In genomic region chr15:42581272-42581730, GRCh38 we compare ENCODE assay signal across 8 cellular contexts. TPM values are rescaled to one million over a fixed set of nuclear protein-coding genes. Genes with fewer than 3 reads are reported as not detected.
DNase-seq lines count a peak whose midpoint lies in the region; ATAC-seq and TF ChIP-seq lines count a peak whose summit lies in the region.

No MANE protein-coding gene starts in this region.

- TF ChIP-seq POLR2A in adrenal gland (IDR thresholded peaks at IDR 0.05), result peak in 1 of 2 donors; percentile 69
- peak; percentile 43 for TF ChIP-seq POLR2A in transverse colon (IDR thresholded peaks at IDR 0.05)

- no peaks in the 10 kb centered on the region for H3K9me2 ChIP-seq in MM.1S (replicated peaks; ENCODE audit: insufficient read depth, low read length)

- DNase-seq in DMS79 treated with DMSO at 0.1 percent for 48 hours (lab: John Stamatoyannopoulos, UW) (peak; percentile 44), MM.1S (peak; percentile 81), T follicular helper cell (ENCODE audit: low read depth) (peak; percentile 67), adrenal gland (peak; percentile 67 to 90 (median 86)), left ventricle myocardium inferior (peak; percentile 92), posterior vena cava (ENCODE audit: low spot score) (peak; percentile 96), transverse colon (peak; percentile 88)

- peak overlapping the region; percentile 16; the same call in 1 of the 2 replicates for H3K27ac ChIP-seq in MM.1S (ENCODE audit: low read length)
- H3K27ac ChIP-seq in adrenal gland, result peak overlapping the region in 3 of 5 donors; percentile 30 to 74 (median 66)
- peak overlapping the region; percentile 84 for H3K27ac ChIP-seq in left ventricle myocardium inferior (replicated peaks)
- peak overlapping the region; percentile 71 to 81 (median 76) for H3K27ac ChIP-seq in transverse colon

- H3K4me2 ChIP-seq in MM.1S (ENCODE audit: low read depth, low read length), result peak overlapping the region; percentile 85

- H3K36me3 ChIP-seq in MM.1S (replicated peaks; ENCODE audit: insufficient read depth, low read length) (no peaks in the 10 kb centered on the region; the same call in 1 of the 2 replicates), adrenal gland (replicated peaks in 1 of 2) (no peaks in the 10 kb centered on the region), left ventricle myocardium inferior (peaks cover 7% of the 10 kb centered on the region), transverse colon (no peaks in the 10 kb centered on the region)

- peak; percentile 81 for ATAC-seq in GM21786 (IDR thresholded peaks at IDR 0.05; ENCODE audit: unreplicated experiment)

- no peak for TF ChIP-seq EP300 in transverse colon (IDR thresholded peaks at IDR 0.05; ENCODE audit: low read depth)

- peaks cover 92% of the 10 kb centered on the region for H3K79me2 ChIP-seq in MM.1S (ENCODE audit: low read length)

- in situ Hi-C loops in transverse colon (cut with MboI; ENCODE audit: low pct_ligation_motif_present in 1 of 4, low pct_unique_long_range_greater_than_20kb in 1 of 4, low sequenced_read_pairs in 3 of 4), result no loop called here

- TF ChIP-seq CTCF in MM.1S (IDR thresholded peaks at IDR 0.05; ENCODE audit: low read length) (no peak), adrenal gland (IDR thresholded peaks at IDR 0.05) (no peak), left ventricle myocardium inferior (IDR thresholded peaks at IDR 0.05; ENCODE audit: borderline replicate concordance) (no peak), transverse colon (IDR thresholded peaks at IDR 0.05) (no peak)

- no peaks in the 10 kb centered on the region for H4K20me1 ChIP-seq in MM.1S (ENCODE audit: insufficient read depth, low read length)

- H2AFZ ChIP-seq in MM.1S (ENCODE audit: low read length), result peak overlapping the region; percentile 66

- H3K4me1 ChIP-seq in MM.1S (ENCODE audit: low read length) (peaks cover 49% of the 10 kb centered on the region), adrenal gland (replicated peaks in 1 of 2) (peaks cover 19 to 37% of the 10 kb centered on the region in 2 donors), left ventricle myocardium inferior (peaks cover 87% of the 10 kb centered on the region), transverse colon (peaks cover 21 to 50% (median 36%) of the 10 kb centered on the region in 4 donors)

- peak overlapping the region; percentile 55; the same call in 1 of the 2 replicates for H3K9ac ChIP-seq in MM.1S (ENCODE audit: low read length)

- peaks cover 19% of the 10 kb centered on the region for H3F3A ChIP-seq in MM.1S (ENCODE audit: insufficient read depth, low read length)

- intact Hi-C loops in adrenal gland (cut with DNase I), result no loop called here
- intact Hi-C loops in left ventricle myocardium inferior (cut with micrococcal nuclease), result no loop called here
- intact Hi-C loops in posterior vena cava (cut with DNase I), result no loop called here
- intact Hi-C loops in transverse colon (cut with DNase I; ENCODE audit: low total_unique reads), result no loop called here

- H3K9me3 ChIP-seq in MM.1S (replicated peaks; ENCODE audit: insufficient read depth, low read length) (no peaks in the 10 kb centered on the region), adrenal gland (replicated peaks in 1 of 3) (no peaks in the 10 kb centered on the region), left ventricle myocardium inferior (replicated peaks) (no peaks in the 10 kb centered on the region), transverse colon (no peaks in the 10 kb centered on the region)

- 1 to 3% (median 2%) methylated on average over 24 to 37 of the region's 37 CpGs for WGBS in adrenal gland, 4 donors
- 0% methylated on average over 9 to 37 of the region's 37 CpGs for WGBS in transverse colon (ENCODE audit: low coverage in 1 of 2), 2 donors

- H3K27me3 ChIP-seq in MM.1S (replicated peaks; ENCODE audit: insufficient read depth, low read length) (no peaks in the 10 kb centered on the region), adrenal gland (no peaks in the 10 kb centered on the region), left ventricle myocardium inferior (ENCODE audit: low read depth) (no peaks in the 10 kb centered on the region), transverse colon (peaks cover 2% of the 10 kb centered on the region)

- H3K4me3 ChIP-seq in MM.1S (ENCODE audit: low read length) (peak overlapping the region; percentile 65), adrenal gland (peak overlapping the region in 1 of 4 donors; percentile 42), left ventricle myocardium inferior (peak overlapping the region; percentile 65), transverse colon (peak overlapping the region; percentile 17 to 46 (median 28))

RNA-seq across cellular contexts. Expression of gene STARD9, which starts 5.9 kb away (rescaled TPM):
- 1 to 10 TPM; 1.2 to 8.7 (median 2.7) TPM for total RNA-seq in adrenal gland
- polyA plus RNA-seq in adrenal gland, result 1 to 10 TPM in 2 of 3 donors, under 1 TPM in 1; 0.71 to 6.8 (median 4.5) TPM
- total RNA-seq in left ventricle myocardium inferior, result 4.9 TPM
- 10 to 100 TPM; 19.0 to 20.8 TPM for total RNA-seq in posterior vena cava
- total RNA-seq in transverse colon, result 10 to 100 TPM; 11.1 to 52.5 (median 22.4) TPM

RNA-seq across cellular contexts. Expression of gene HAUS2, which starts 32.7 kb away (rescaled TPM):
- total RNA-seq in adrenal gland (10 to 100 TPM; 13.0 to 57.9 (median 19.0) TPM), left ventricle myocardium inferior (9.9 TPM), posterior vena cava (10 to 100 TPM; 16.1 to 19.5 TPM), transverse colon (10 to 100 TPM; 10.6 to 27.5 (median 13.6) TPM)
- polyA plus RNA-seq in adrenal gland, result 10 to 100 TPM in 1 of 3 donors, 1 to 10 TPM in 2; 5.8 to 28.2 (median 6.2) TPM

RNA-seq across cellular contexts. Expression of gene LRRC57, which starts 32.7 kb away (rescaled TPM):
- total RNA-seq in adrenal gland (10 to 100 TPM in 6 of 8 donors, 1 to 10 TPM in 2; 7.1 to 26.2 (median 17.8) TPM), left ventricle myocardium inferior (15.0 TPM), posterior vena cava (10 to 100 TPM; 13.1 to 14.3 TPM), transverse colon (10 to 100 TPM; 12.3 to 42.4 (median 28.7) TPM)
- polyA plus RNA-seq in adrenal gland, result 10 to 100 TPM in 1 of 3 donors, 1 to 10 TPM in 2; 3.3 to 13.7 (median 5.7) TPM

Comparison
In these comparisons a context has a peak if more than half of its experiments do, and no peak if none do; other contexts are left out.
1. DNase-seq: peak in every context shown above with its lines; median percentile 96 in posterior vena cava; 92 in left ventricle myocardium inferior; 88 in transverse colon; 86 in adrenal gland; 81 in MM.1S; 67 in T follicular helper cell; 44 in DMS79 treated with DMSO at 0.1 percent for 48 hours.
2. H3K27ac ChIP-seq: peak in every context shown above with its lines; median percentile 84 in left ventricle myocardium inferior; 76 in transverse colon; 66 in adrenal gland; 16 in MM.1S.